17 cellular contexts compared by ENCODE assay signal in the genomic region with DNA sequence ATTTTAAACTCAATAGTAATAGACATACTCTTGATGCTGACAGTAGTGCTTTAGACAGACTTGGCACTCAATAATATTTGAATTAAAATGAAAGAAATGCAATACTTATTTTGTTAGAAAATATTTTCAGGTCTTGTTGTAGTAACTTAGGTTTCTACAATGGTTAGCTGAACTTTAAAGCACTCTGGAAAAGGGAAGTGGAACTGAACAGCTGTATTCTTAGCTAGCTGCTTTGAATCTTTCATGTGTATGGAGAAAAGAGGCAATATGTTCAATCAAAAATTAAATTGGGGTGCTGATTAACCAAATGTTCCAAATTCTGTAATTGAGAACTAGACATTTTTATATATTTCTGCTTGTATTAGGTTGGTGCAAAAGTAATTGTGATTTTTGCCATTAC.
"Had no signal": no experiment of that assay in that cellular context is flagged by ENCODE, and none has a peak within 500 bp of the region (broad histone marks: within the 10 kb centered on the region; RNA-seq: fewer than 3 reads in every experiment).

No MANE protein-coding gene starts in this region.

- DNase-seq: activated CD4-positive, alpha-beta T cell treated with anti-CD3 and anti-CD28 coated beads, Interleukin-2, amount 50 U/mL, for 48 hours; activated naive CD4-positive, alpha-beta T cell treated with Interleukin-2 at 50 U/mL for 16 hours; activated naive CD8-positive, alpha-beta T cell treated with anti-CD3 and anti-CD28 coated beads, Interleukin-2, amount 10 ng/mL, durations not matched to agents 7 days and 5 days; activated T-cell treated with anti-CD3 and anti-CD28 coated beads, Interleukin-2, amount 50 U/mL, for 48 hours; amniotic stem cell; effector memory CD4-positive, alpha-beta T cell; foreskin melanocyte; glutamatergic neuron; immature natural killer cell; naive B cell; nucleus accumbens; right cardiac atrium; stimulated activated CD4-positive, alpha-beta T cell treated with anti-CD3 and anti-CD28 coated beads, Interleukin-12 subunit alpha, Interleukin-12 subunit beta, amount 100 ng/mL, for 4 hours; stimulated activated CD4-positive, alpha-beta T cell treated with anti-CD3 and anti-CD28 coated beads, Interleukin-4, amount 100 ng/mL, for 4 hours; stimulated activated naive CD8-positive, alpha-beta T cell treated with anti-CD3 and anti-CD28 coated beads, Interleukin-15, Interleukin-2, amounts not matched to agents 100 U/mL and 50 U/mL, for 24 hours; thyroid gland had no signal

- ATAC-seq: left lobe of liver; right cardiac atrium; stimulated activated naive CD8-positive, alpha-beta T cell treated with anti-CD3 and anti-CD28 coated beads, Interleukin-15, Interleukin-2, amounts not matched to agents 100 U/mL and 50 U/mL, for 24 hours had no signal
